ENCODE assay signal across 8 cellular contexts in the genomic region with DNA sequence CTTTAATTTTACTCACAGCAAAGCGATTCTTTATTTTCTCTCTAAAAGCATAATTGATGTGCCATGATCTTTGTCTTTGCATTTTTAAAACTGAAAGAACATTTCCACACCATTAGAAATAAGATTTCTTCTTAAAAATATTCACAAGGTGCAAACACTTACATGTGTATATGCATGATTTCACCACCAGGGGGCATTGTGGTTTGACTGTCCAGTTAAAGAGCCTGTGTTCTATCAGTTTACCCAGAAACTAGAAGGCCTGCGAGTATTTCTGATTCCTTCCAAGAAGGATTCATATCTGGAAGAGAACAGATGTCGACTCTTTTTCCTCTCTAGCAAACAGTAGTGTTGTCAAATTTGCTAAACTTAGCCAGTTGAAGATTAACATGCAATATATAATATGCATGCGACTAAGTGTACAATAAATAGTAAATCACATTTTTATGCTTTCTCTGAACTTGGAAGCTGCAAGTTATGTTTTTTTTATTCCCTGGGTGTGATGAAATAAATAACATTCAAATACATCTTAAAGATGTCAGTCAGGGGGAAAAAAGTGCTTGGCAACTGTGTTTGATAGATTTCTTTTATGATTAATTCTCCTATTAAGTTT.
DNase-seq lines count a peak whose midpoint lies in the region; ATAC-seq and TF ChIP-seq lines count a peak whose summit lies in the region.

No MANE protein-coding gene starts in this region.

- H3K4me2 ChIP-seq in SK-N-SH (no peak overlapping the region), mesendoderm (ENCODE audit: low read length) (no peak overlapping the region)

- TF ChIP-seq RAD21 in SK-N-SH (IDR thresholded peaks at IDR 0.05; ENCODE audit: low read length): peak; percentile 78

- H3K4me3 ChIP-seq in SK-N-SH (ENCODE audit: low read depth in 2 of 2, low read length in 1 of 2): no peak overlapping the region; a peak in 1 of 4 replicates
- H3K4me3 ChIP-seq in LNCaP clone FGC (ENCODE audit: low read depth, low read length): no peak overlapping the region
- H3K4me3 ChIP-seq in mesendoderm (ENCODE audit: low read length): no peak overlapping the region

- no peak overlapping the region for H2BK120ac ChIP-seq in mesendoderm (ENCODE audit: low read depth, low read length)

- H3K9ac ChIP-seq in SK-N-SH: no peak overlapping the region
- no peak overlapping the region for H3K9ac ChIP-seq in mesendoderm (ENCODE audit: low read length)

- H3K56ac ChIP-seq in mesendoderm (ENCODE audit: low read length): no peak overlapping the region

- no peak overlapping the region for H4K5ac ChIP-seq in mesendoderm (ENCODE audit: low read length)

- H3K79me2 ChIP-seq in SK-N-SH (ENCODE audit: insufficient read depth) (no peaks in the 10 kb centered on the region), mesendoderm (ENCODE audit: control insufficient read depth, insufficient read depth, low read length) (no peaks in the 10 kb centered on the region)

- no peak overlapping the region for H3K23ac ChIP-seq in mesendoderm (ENCODE audit: low read length)

- H2BK15ac ChIP-seq in mesendoderm (replicated peaks; ENCODE audit: low read depth): no peak overlapping the region

- H4K8ac ChIP-seq in mesendoderm (ENCODE audit: low read depth, low read length): no peak overlapping the region

- TF ChIP-seq CTCF in SK-N-SH (IDR thresholded peaks at IDR 0.05): peak; percentile 61
- peak; percentile 62 for TF ChIP-seq CTCF in LNCaP clone FGC (IDR thresholded peaks at IDR 0.05; ENCODE audit: control insufficient read depth, extremely low read depth, insufficient read depth)
- TF ChIP-seq CTCF in type B pancreatic cell (conservative IDR thresholded peaks at IDR 0.05): peak; percentile 92

- no peak overlapping the region for H3K18ac ChIP-seq in mesendoderm (ENCODE audit: low read length)

- no peaks in the 10 kb centered on the region for H3K27me3 Mint-ChIP-seq in type B pancreatic cell

- no peak for TF ChIP-seq EP300 in SK-N-SH (IDR thresholded peaks at IDR 0.05; ENCODE audit: borderline replicate concordance in 1 of 2, low read depth in 1 of 2, low read length in 1 of 2)

- H3K36me3 ChIP-seq in SK-N-SH (replicated peaks in 1 of 2; ENCODE audit: control insufficient read depth in 1 of 2, insufficient read depth in 2 of 2, low read length in 1 of 2): no peaks in the 10 kb centered on the region
- no peaks in the 10 kb centered on the region for H3K36me3 ChIP-seq in mesendoderm (ENCODE audit: control insufficient read depth, insufficient read depth, low read length)

- H3K27ac ChIP-seq in SK-N-SH (ENCODE audit: low read depth in 2 of 2, low read length in 1 of 2) (no peak overlapping the region), mesendoderm (ENCODE audit: low read depth, low read length) (no peak overlapping the region)

- CTCF ChIA-PET in SK-N-SH (lab: Yijun Ruan, JAX): interaction anchor here (0.6 to 5.5 kb wide), 20 partner anchors 9 to 1098 kb away, joined by 3 to 37 read pairs (median 3); no protein-coding TSS in a partner anchor

- DNase-seq in SK-N-SH: peak; percentile 42
- peak; percentile 27 for DNase-seq in LNCaP clone FGC (ENCODE audit: low read depth)
- peak; percentile 3 for DNase-seq in T-helper 22 cell (ENCODE audit: low read depth)
- peak; percentile 30 for DNase-seq in dedifferentiated amniotic fluid mesenchymal stem cell (ENCODE audit: extremely low spot score)
- peak; percentile 63 for DNase-seq in mesendoderm
- no peak for DNase-seq in type B pancreatic cell (ENCODE audit: extremely low spot score, unreplicated experiment)
- no peak for DNase-seq in NCI-H446 treated with DMSO at 0.1 percent for 48 hours (lab: John Stamatoyannopoulos, UW)

- no peaks in the 10 kb centered on the region for H3K27me3 ChIP-seq in SK-N-SH (ENCODE audit: insufficient read depth)
- no peaks in the 10 kb centered on the region for H3K27me3 ChIP-seq in mesendoderm (ENCODE audit: insufficient read depth, low read length, poor library complexity)

- H3K27ac Mint-ChIP-seq in type B pancreatic cell: no peak overlapping the region

- POLR2A ChIA-PET in SK-N-SH (lab: Yijun Ruan, JAX): no interaction called here

- WGBS in SK-N-SH (ENCODE audit: low lambda C conversion rate): 28% methylated on average over 4 of the region's 4 CpGs
- no CpG with 5 or more reads among the region's 4 CpGs for WGBS in mesendoderm (ENCODE audit: extremely low coverage, insufficient coverage, low lambda C conversion rate)

- H2AFZ ChIP-seq in SK-N-SH (ENCODE audit: low read depth): no peak overlapping the region

- H3K36me3 Mint-ChIP-seq in type B pancreatic cell: no peaks in the 10 kb centered on the region

- H3K4me1 ChIP-seq in SK-N-SH (ENCODE audit: control insufficient read depth in 1 of 2, insufficient read depth in 2 of 2, low read depth in 1 of 2, low read length in 1 of 2): no peaks in the 10 kb centered on the region; a peak in 1 of 4 replicates
- no peaks in the 10 kb centered on the region for H3K4me1 ChIP-seq in mesendoderm (ENCODE audit: control insufficient read depth, low read depth, low read length)

- no peaks in the 10 kb centered on the region for H3K9me3 ChIP-seq in SK-N-SH

- H3K4ac ChIP-seq in mesendoderm (ENCODE audit: low read depth, low read length): no peak overlapping the region

- H3F3A ChIP-seq in SK-N-SH (replicated peaks; ENCODE audit: insufficient read depth): no peaks in the 10 kb centered on the region

- ATAC-seq in SK-N-SH treated with all-trans-retinoic acid at 6 μM for 48 hours: no peak

- no peaks in the 10 kb centered on the region for H4K20me1 ChIP-seq in SK-N-SH (ENCODE audit: insufficient read depth)

- no peaks in the 10 kb centered on the region for H3K9me3 Mint-ChIP-seq in type B pancreatic cell

- H3K4me3 Mint-ChIP-seq in type B pancreatic cell: no peak overlapping the region

- peaks cover 18% of the 10 kb centered on the region for H3K4me1 Mint-ChIP-seq in type B pancreatic cell (ENCODE audit: unreplicated experiment)

- no peaks in the 10 kb centered on the region for H3K79me1 ChIP-seq in mesendoderm (ENCODE audit: low read length)

- H2BK5ac ChIP-seq in mesendoderm (ENCODE audit: low read length): no peak overlapping the region

- H2AK5ac ChIP-seq in mesendoderm (ENCODE audit: low read length): no peak overlapping the region

- H3K9me2 ChIP-seq in SK-N-SH: no peaks in the 10 kb centered on the region

TF ChIP-seq in SK-N-SH, 30 proteins besides CTCF, POLR2A, EP300 and RAD21:
- TF ChIP-seq GATA2 (CRISPR knock-in tag; IDR thresholded peaks at IDR 0.05) (no peak), SMC3 (IDR thresholded peaks at IDR 0.05; ENCODE audit: low read depth, low read length) (peak; percentile 59)

TF ChIP-seq in SK-N-SH treated with all-trans-retinoic acid at 6 μM for 48 hours, 23 proteins besides CTCF, POLR2A, EP300 and RAD21:
- TF ChIP-seq ESRRG (CRISPR knock-in tag; IDR thresholded peaks at IDR 0.05) (no peak), ARNTL (CRISPR knock-in tag; IDR thresholded peaks at IDR 0.05; ENCODE audit: borderline replicate concordance, low read depth) (no peak), PPARA (CRISPR knock-in tag; IDR thresholded peaks at IDR 0.05; ENCODE audit: borderline replicate concordance) (no peak), RARB (CRISPR knock-in tag; IDR thresholded peaks at IDR 0.05) (no peak), TCF4 (CRISPR knock-in tag; IDR thresholded peaks at IDR 0.05; ENCODE audit: borderline replicate concordance) (no peak), ZC3H10 (CRISPR knock-in tag; IDR thresholded peaks at IDR 0.05) (no peak), BACH2 (CRISPR knock-in tag; IDR thresholded peaks at IDR 0.05; ENCODE audit: borderline replicate concordance) (no peak), ISL1 (CRISPR knock-in tag; IDR thresholded peaks at IDR 0.05) (no peak), GLIS3 (CRISPR knock-in tag; IDR thresholded peaks at IDR 0.05) (no peak), ZNF70 (CRISPR knock-in tag; IDR thresholded peaks at IDR 0.05) (no peak), SNAI2 (CRISPR knock-in tag; IDR thresholded peaks at IDR 0.05) (no peak), TOX (CRISPR knock-in tag; IDR thresholded peaks at IDR 0.05; ENCODE audit: borderline replicate concordance) (no peak), ZNF8 (CRISPR knock-in tag; IDR thresholded peaks at IDR 0.05) (no peak)
- TF ChIP-seq, protein P1, sequence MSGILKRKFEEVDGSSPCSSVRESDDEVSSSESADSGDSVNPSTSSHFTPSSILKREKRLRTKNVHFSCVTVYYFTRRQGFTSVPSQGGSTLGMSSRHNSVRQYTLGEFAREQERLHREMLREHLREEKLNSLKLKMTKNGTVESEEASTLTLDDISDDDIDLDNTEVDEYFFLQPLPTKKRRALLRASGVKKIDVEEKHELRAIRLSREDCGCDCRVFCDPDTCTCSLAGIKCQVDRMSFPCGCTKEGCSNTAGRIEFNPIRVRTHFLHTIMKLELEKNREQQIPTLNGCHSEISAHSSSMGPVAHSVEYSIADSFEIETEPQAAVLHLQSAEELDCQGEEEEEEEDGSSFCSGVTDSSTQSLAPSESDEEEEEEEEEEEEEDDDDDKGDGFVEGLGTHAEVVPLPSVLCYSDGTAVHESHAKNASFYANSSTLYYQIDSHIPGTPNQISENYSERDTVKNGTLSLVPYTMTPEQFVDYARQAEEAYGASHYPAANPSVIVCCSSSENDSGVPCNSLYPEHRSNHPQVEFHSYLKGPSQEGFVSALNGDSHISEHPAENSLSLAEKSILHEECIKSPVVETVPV (CRISPR knock-in tag; IDR thresholded peaks at IDR 0.05): no peak
- TF ChIP-seq, protein P2, sequence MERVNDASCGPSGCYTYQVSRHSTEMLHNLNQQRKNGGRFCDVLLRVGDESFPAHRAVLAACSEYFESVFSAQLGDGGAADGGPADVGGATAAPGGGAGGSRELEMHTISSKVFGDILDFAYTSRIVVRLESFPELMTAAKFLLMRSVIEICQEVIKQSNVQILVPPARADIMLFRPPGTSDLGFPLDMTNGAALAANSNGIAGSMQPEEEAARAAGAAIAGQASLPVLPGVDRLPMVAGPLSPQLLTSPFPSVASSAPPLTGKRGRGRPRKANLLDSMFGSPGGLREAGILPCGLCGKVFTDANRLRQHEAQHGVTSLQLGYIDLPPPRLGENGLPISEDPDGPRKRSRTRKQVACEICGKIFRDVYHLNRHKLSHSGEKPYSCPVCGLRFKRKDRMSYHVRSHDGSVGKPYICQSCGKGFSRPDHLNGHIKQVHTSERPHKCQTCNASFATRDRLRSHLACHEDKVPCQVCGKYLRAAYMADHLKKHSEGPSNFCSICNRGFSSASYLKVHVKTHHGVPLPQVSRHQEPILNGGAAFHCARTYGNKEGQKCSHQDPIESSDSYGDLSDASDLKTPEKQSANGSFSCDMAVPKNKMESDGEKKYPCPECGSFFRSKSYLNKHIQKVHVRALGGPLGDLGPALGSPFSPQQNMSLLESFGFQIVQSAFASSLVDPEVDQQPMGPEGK (CRISPR knock-in tag; IDR thresholded peaks at IDR 0.05; ENCODE audit: borderline replicate concordance): no peak

Comparison
In these comparisons a context has a peak if more than half of its experiments do, and no peak if none do; other contexts are left out.
1. DNase-seq: peak in SK-N-SH (single experiment), LNCaP clone FGC (single experiment), T-helper 22 cell (single experiment), dedifferentiated amniotic fluid mesenchymal stem cell (single experiment) and mesendoderm (single experiment); none in type B pancreatic cell (single experiment) and NCI-H446 treated with DMSO at 0.1 percent for 48 hours (single experiment).
2. Peak in every context shown above with its lines, with median percentiles within 50 percentile points of each other: CTCF ChIP-seq.